10 cellular contexts compared by ENCODE assay signal in the genomic region with DNA sequence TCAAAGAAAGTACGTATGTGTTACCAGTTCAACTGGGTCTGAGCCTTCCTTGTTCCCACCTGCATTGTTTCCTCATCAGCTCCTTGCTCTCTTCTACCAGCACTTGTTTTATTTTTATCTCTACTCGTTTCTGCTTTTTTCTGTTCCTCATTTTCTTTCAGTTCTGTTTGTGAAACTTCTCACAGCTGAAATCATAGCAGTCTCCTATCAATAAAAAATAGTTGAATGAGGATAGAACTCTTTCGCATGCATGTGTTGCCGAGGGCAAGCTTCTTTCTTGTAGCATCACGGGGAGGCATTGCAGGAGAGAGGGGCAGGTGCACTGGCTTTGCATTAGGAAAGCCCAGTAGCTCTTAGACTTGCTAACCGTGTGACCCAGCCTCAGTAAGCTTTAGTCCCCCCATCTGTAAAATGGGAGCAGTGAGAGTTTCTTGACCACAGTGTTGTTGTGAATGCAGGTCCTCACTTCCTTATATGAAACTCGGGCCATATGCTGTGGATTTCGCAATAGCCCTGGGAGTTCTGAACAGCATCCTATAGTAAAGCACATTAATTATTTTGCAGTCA. TPM values are rescaled to one million over a fixed set of nuclear protein-coding genes. Genes with fewer than 3 reads are reported as not detected.
DNase-seq lines count a peak whose midpoint lies in the region; ATAC-seq and TF ChIP-seq lines count a peak whose summit lies in the region.
"Had no signal": no experiment of that assay in that cellular context is flagged by ENCODE, and none has a peak within 500 bp of the region (broad histone marks: within the 10 kb centered on the region; RNA-seq: fewer than 3 reads in every experiment).

No MANE protein-coding gene starts in this region.

- no peak for TF ChIP-seq POLR2A in gastrocnemius medialis (IDR thresholded peaks at IDR 0.05)

- no peak for TF ChIP-seq CTCF in gastrocnemius medialis (IDR thresholded peaks at IDR 0.05 in 4 of 5, conservative IDR thresholded peaks at IDR 0.05 in 1 of 5)

- intact Hi-C loops in gastrocnemius medialis (cut with DNase I; ENCODE audit: low total_unique reads), result no loop called here

- DNase-seq in medulla oblongata (ENCODE audit: extremely low spot score), result peak; percentile 16
- DNase-seq in gastrocnemius medialis, result no peak
- DNase-seq in GOT3 (lab: John Stamatoyannopoulos, UW), result no peak
- no peak for DNase-seq in cortex of kidney (lab: John Stamatoyannopoulos, UW)
- no peak for DNase-seq in effector memory CD4-positive, alpha-beta T cell
- DNase-seq: amygdala, NCI-H146 had no signal

- in situ Hi-C loops in gastrocnemius medialis (cut with MboI; ENCODE audit: low sequenced_read_pairs in 4 of 4), result no loop called here

- peaks cover 0 to 25% of the 10 kb centered on the region in 2 donors for H3K36me3 ChIP-seq in gastrocnemius medialis
- H3K36me3 ChIP-seq in effector memory CD4-positive, alpha-beta T cell (ENCODE audit: control insufficient read depth, insufficient read depth, low read length), result peaks cover 52% of the 10 kb centered on the region

- H3K9me3 ChIP-seq in gastrocnemius medialis, result no peaks in the 10 kb centered on the region
- no peaks in the 10 kb centered on the region for H3K9me3 ChIP-seq in effector memory CD4-positive, alpha-beta T cell (ENCODE audit: control insufficient read depth, low read length)

- H3K27ac ChIP-seq in gastrocnemius medialis, result no peak overlapping the region
- H3K27ac ChIP-seq in effector memory CD4-positive, alpha-beta T cell (ENCODE audit: insufficient read depth, low read length, poor library complexity, severe bottlenecking), result no peak overlapping the region

- ATAC-seq in GM18867 (IDR thresholded peaks at IDR 0.05; ENCODE audit: unreplicated experiment), result peak; percentile 64
- ATAC-seq in HG02571 (IDR thresholded peaks at IDR 0.05; ENCODE audit: unreplicated experiment), result peak; percentile 60
- ATAC-seq in HG03571 (IDR thresholded peaks at IDR 0.05; ENCODE audit: unreplicated experiment), result peak; percentile 61
- ATAC-seq in gastrocnemius medialis, result no peak

- H3K4me3 ChIP-seq in gastrocnemius medialis, result no peak overlapping the region
- no peak overlapping the region for H3K4me3 ChIP-seq in effector memory CD4-positive, alpha-beta T cell (ENCODE audit: insufficient read depth, low read depth, low read length, poor library complexity, severe bottlenecking)

- H3K27me3 ChIP-seq in gastrocnemius medialis, result no peaks in the 10 kb centered on the region
- H3K27me3 ChIP-seq in effector memory CD4-positive, alpha-beta T cell (replicated peaks; ENCODE audit: control insufficient read depth, insufficient read depth, low read length, poor library complexity, severe bottlenecking), result no peaks in the 10 kb centered on the region

- H3K4me1 ChIP-seq in gastrocnemius medialis, result no peaks in the 10 kb centered on the region
- no peaks in the 10 kb centered on the region for H3K4me1 ChIP-seq in effector memory CD4-positive, alpha-beta T cell (ENCODE audit: control insufficient read depth, insufficient read depth, low read length, poor library complexity, severe bottlenecking)

RNA-seq across cellular contexts. Expression of a gene that starts 24.7 kb away (rescaled TPM):
- 1 to 10 TPM; 2.8 to 8.0 (median 7.0) TPM for total RNA-seq in gastrocnemius medialis

RNA-seq across cellular contexts. Expression of a gene that starts 24.8 kb away (rescaled TPM):
- total RNA-seq in gastrocnemius medialis, result 1 to 10 TPM; 1.4 to 4.3 (median 2.9) TPM

RNA-seq across cellular contexts. Expression of a gene that starts 57.7 kb away (rescaled TPM):
- total RNA-seq in gastrocnemius medialis, result 1 to 10 TPM; 3.1 to 6.5 (median 3.6) TPM

Comparison
In these comparisons a context has a peak if more than half of its experiments do, and no peak if none do; other contexts are left out.
1. ATAC-seq: peak in GM18867 (single experiment), HG02571 (single experiment) and HG03571 (single experiment); none in gastrocnemius medialis (0 of 2).